12 cellular contexts compared by ENCODE assay signal in genomic region chr20:21767200-21767738, GRCh38.
"Had no signal": no experiment of that assay in that cellular context is flagged by ENCODE, and none has a peak within 500 bp of the region (broad histone marks: within the 10 kb centered on the region; RNA-seq: fewer than 3 reads in every experiment).

No MANE protein-coding gene starts in this region.

- H3K27me3 ChIP-seq: ascending aorta, thyroid gland, uterus had no signal

- H3K36me3 ChIP-seq: ascending aorta, breast epithelium, gastroesophageal sphincter, thyroid gland, uterus had no signal

- H3K27me3 Mint-ChIP-seq: stimulated activated memory B cell treated with anti-CD40 and anti-IgM and Interleukin-4, amounts not matched to agents 10 μg/mL and 1 μg/mL and 100 μg/mL, for 72 hours had no signal

- H3K9me3 Mint-ChIP-seq: activated naive CD4-positive, alpha-beta T cell treated with anti-CD3 and anti-CD28 coated beads for 36 hours; activated T-helper 2 cell treated with anti-CD3 and anti-CD28 coated beads, Interferon-gamma antibody, Interleukin-2, Interleukin-4, amounts not matched to agents 10 μg/mL and 5 μg/mL and 100 μg/mL, durations not matched to agents 14 hours and 24 hours and 36 hours; dendritic cell treated with granulocyte-macrophage colony-stimulating factor and Interleukin-4, amounts not matched to agents 40 ng/mL and 50 ng/mL, for 4 days had no signal

- H3K4me1 ChIP-seq: ascending aorta, breast epithelium, gastroesophageal sphincter, uterus had no signal

- H3K27ac ChIP-seq: ascending aorta, breast epithelium, gastroesophageal sphincter, thyroid gland, uterus had no signal

- H3K4me3 ChIP-seq: ascending aorta, gastroesophageal sphincter, thyroid gland, uterus had no signal

- H3K27ac Mint-ChIP-seq: activated naive CD4-positive, alpha-beta T cell treated with anti-CD3 and anti-CD28 coated beads for 36 hours; activated T-helper 2 cell treated with anti-CD3 and anti-CD28 coated beads, Interferon-gamma antibody, Interleukin-2, Interleukin-4, amounts not matched to agents 10 μg/mL and 5 μg/mL and 100 μg/mL, durations not matched to agents 14 hours and 24 hours and 36 hours; dendritic cell treated with granulocyte-macrophage colony-stimulating factor and Interleukin-4, amounts not matched to agents 40 ng/mL and 50 ng/mL, for 4 days; effector memory CD8-positive, alpha-beta T cell; stimulated activated memory B cell treated with anti-CD40 and anti-IgM and Interleukin-4, amounts not matched to agents 10 μg/mL and 1 μg/mL and 100 μg/mL, for 72 hours had no signal

- ATAC-seq: activated CD4-positive, CD25-positive, alpha-beta regulatory T cell treated with anti-CD3 and anti-CD28 coated beads, Interleukin-2, amount 50 U/mL, for 24 hours; effector memory CD8-positive, alpha-beta T cell; gastroesophageal sphincter; stimulated activated memory B cell treated with anti-CD40 and anti-IgM and Interleukin-4, amounts not matched to agents 10 μg/mL and 1 μg/mL and 100 μg/mL, for 72 hours had no signal

- H3K4me3 Mint-ChIP-seq: activated naive CD4-positive, alpha-beta T cell treated with anti-CD3 and anti-CD28 coated beads for 36 hours; dendritic cell treated with granulocyte-macrophage colony-stimulating factor and Interleukin-4, amounts not matched to agents 40 ng/mL and 50 ng/mL, for 4 days; effector memory CD8-positive, alpha-beta T cell; stimulated activated memory B cell treated with anti-CD40 and anti-IgM and Interleukin-4, amounts not matched to agents 10 μg/mL and 1 μg/mL and 100 μg/mL, for 72 hours had no signal

- H3K9me3 ChIP-seq: ascending aorta, breast epithelium, gastroesophageal sphincter, thyroid gland, uterus had no signal

- H3K36me3 Mint-ChIP-seq: stimulated activated memory B cell treated with anti-CD40 and anti-IgM and Interleukin-4, amounts not matched to agents 10 μg/mL and 1 μg/mL and 100 μg/mL, for 72 hours had no signal

- DNase-seq: activated CD4-positive, alpha-beta T cell treated with anti-CD3 and anti-CD28 coated beads, Interleukin-2, amount 50 U/mL, for 4 hours; effector memory CD8-positive, alpha-beta T cell; uterus had no signal

- H3K4me1 Mint-ChIP-seq: stimulated activated memory B cell treated with anti-CD40 and anti-IgM and Interleukin-4, amounts not matched to agents 10 μg/mL and 1 μg/mL and 100 μg/mL, for 72 hours had no signal
